ENCODE assay signal across 8 cellular contexts in genomic region chr1:52055854-52056109, GRCh38. TPM values are rescaled to one million over a fixed set of nuclear protein-coding genes. Genes with fewer than 3 reads are reported as not detected.
A peak's percentile ranks its signal among the peaks of the same experiment; 100 is the strongest.
DNase-seq lines count a peak whose midpoint lies in the region; ATAC-seq and TF ChIP-seq lines count a peak whose summit lies in the region.

No MANE protein-coding gene starts in this region.

- ATAC-seq in left cardiac atrium (no peak), aorta (ENCODE audit: low FRiP score) (no peak)

- H3K4me1 ChIP-seq in left ventricle myocardium inferior, result peaks cover 65% of the 10 kb centered on the region
- H3K4me1 ChIP-seq in breast epithelium, result peaks cover 4 to 17% of the 10 kb centered on the region in 2 donors
- peaks cover 29% of the 10 kb centered on the region for H3K4me1 ChIP-seq in mononuclear cell (ENCODE audit: insufficient read depth, low read length)
- peaks cover 0 to 11% of the 10 kb centered on the region in 2 donors for H3K4me1 ChIP-seq in aorta (ENCODE audit: control insufficient read depth in 1 of 2, insufficient read depth in 2 of 2, low read length in 2 of 2)

- H3K9me3 ChIP-seq in left ventricle myocardium inferior (replicated peaks) (no peaks in the 10 kb centered on the region), breast epithelium (no peaks in the 10 kb centered on the region), mononuclear cell (ENCODE audit: low read depth, low read length) (no peaks in the 10 kb centered on the region), aorta (ENCODE audit: control insufficient read depth, low read length) (no peaks in the 10 kb centered on the region)

- no peak for TF ChIP-seq POLR2A in breast epithelium (IDR thresholded peaks at IDR 0.05)

- H3K27me3 ChIP-seq in left ventricle myocardium inferior (ENCODE audit: low read depth) (no peaks in the 10 kb centered on the region), breast epithelium (no peaks in the 10 kb centered on the region), mononuclear cell (ENCODE audit: insufficient read depth, low read length) (no peaks in the 10 kb centered on the region), aorta (ENCODE audit: control insufficient read depth in 1 of 2, insufficient read depth in 2 of 2, low read length in 1 of 2) (no peaks in the 10 kb centered on the region)

- DNase-seq in left ventricle myocardium inferior (no peak), left cardiac atrium (no peak), breast epithelium (ENCODE audit: low spot score in 2 of 2) (no peak), aorta (no peak), NCI-H2107 (lab: John Stamatoyannopoulos, UW) (no peak), epidermal melanocyte (ENCODE audit: insufficient read length, low spot score) (no peak)
- DNase-seq in activated CD4-positive, CD25-positive, alpha-beta regulatory T cell treated with anti-CD3 and anti-CD28 coated beads, Interleukin-2, amount 50 U/mL, for 72 hours, result no peak

- intact Hi-C loops in left ventricle myocardium inferior (cut with micrococcal nuclease) (no loop called here), left cardiac atrium (cut with DNase I) (no loop called here), breast epithelium (cut with DNase I; ENCODE audit: low total_unique reads) (no loop called here), aorta (cut with DNase I) (loop anchor here in 1 of 2 donors (2.0 kb wide), 1 partner anchor 23 kb away; the partner anchor contains the start of gene KTI12)

- H3K27ac ChIP-seq in left ventricle myocardium inferior (replicated peaks) (peak overlapping the region; percentile 89), breast epithelium (peak overlapping the region; percentile 90 to 95), aorta (ENCODE audit: low read depth in 1 of 2, low read length in 2 of 2) (no peak overlapping the region)

- H3K4me3 ChIP-seq in left ventricle myocardium inferior (peak overlapping the region; percentile 95), breast epithelium (peak overlapping the region; percentile 87 to 96 (median 89)), mononuclear cell (ENCODE audit: low read length) (peak overlapping the region; percentile 92), aorta (ENCODE audit: low read length in 2 of 2) (peak overlapping the region; percentile 65 to 79)

- 0% methylated on average over 6 of the region's 6 CpGs for WGBS in aorta, 2 donors

- TF ChIP-seq CTCF in left ventricle myocardium inferior (IDR thresholded peaks at IDR 0.05; ENCODE audit: borderline replicate concordance) (no peak), breast epithelium (IDR thresholded peaks at IDR 0.05) (no peak)

- H3K36me3 ChIP-seq in left ventricle myocardium inferior, result peaks cover 26% of the 10 kb centered on the region
- H3K36me3 ChIP-seq in breast epithelium, result no peaks in the 10 kb centered on the region
- peaks cover 0 to 3% of the 10 kb centered on the region in 2 donors for H3K36me3 ChIP-seq in aorta (ENCODE audit: control insufficient read depth in 1 of 2, insufficient read depth in 2 of 2, low read length in 1 of 2)

RNA-seq across cellular contexts. Expression of gene BTF3L4, which starts 0.3 kb away (rescaled TPM):
- total RNA-seq in left ventricle myocardium inferior (25.9 TPM), left cardiac atrium (10 to 100 TPM; 28.7 to 36.3 TPM), breast epithelium (10 to 100 TPM; 47.5 to 66.2 (median 59.0) TPM), mononuclear cell (71.0 TPM), aorta (10 to 100 TPM; 35.0 to 41.4 TPM)
- 10 to 100 TPM; 33.6 to 45.3 TPM for polyA plus RNA-seq in aorta

RNA-seq across cellular contexts. Expression of gene TXNDC12, which starts 0.8 kb away (rescaled TPM):
- total RNA-seq in left ventricle myocardium inferior (25.7 TPM), left cardiac atrium (10 to 100 TPM; 29.9 to 38.7 TPM), breast epithelium (10 to 100 TPM; 35.1 to 48.4 (median 37.6) TPM), mononuclear cell (24.7 TPM), aorta (10 to 100 TPM; 27.1 to 46.5 TPM)
- 10 to 100 TPM; 20.9 to 30.3 TPM for polyA plus RNA-seq in aorta

RNA-seq across cellular contexts. Expression of gene KTI12, which starts 22.2 kb away (rescaled TPM):
- total RNA-seq in left ventricle myocardium inferior (3.2 TPM), left cardiac atrium (1 to 10 TPM; 3.9 to 5.4 TPM), breast epithelium (10 to 100 TPM in 1 of 3 donors, 1 to 10 TPM in 2; 4.4 to 13.6 (median 7.9) TPM), mononuclear cell (19.6 TPM), aorta (1 to 10 TPM; 7.7 to 7.9 TPM)
- 1 to 10 TPM; 2.0 to 6.4 TPM for polyA plus RNA-seq in aorta

Comparison
In these comparisons a context has a peak if more than half of its experiments do, and no peak if none do; other contexts are left out.
1. H3K27ac ChIP-seq: peak in left ventricle myocardium inferior (single experiment) and breast epithelium (2 of 2); none in aorta (0 of 2).
2. Peak in every context shown above with its lines, with median percentiles within 50 percentile points of each other: H3K4me3 ChIP-seq.